In genomic region chr19:45569619-45570421, GRCh38 we compare ENCODE assay signal across 8 cellular contexts. TPM values are rescaled to one million over a fixed set of nuclear protein-coding genes. Genes with fewer than 3 reads are reported as not detected.
DNase-seq lines count a peak whose midpoint lies in the region; ATAC-seq lines count a peak whose summit lies in the region.

No MANE protein-coding gene starts in this region.

- no peak overlapping the region for H3K4me3 Mint-ChIP-seq in T-helper 1 cell treated with Interleukin-12 subunit alpha and Interleukin-12 subunit beta and Interleukin-4 antibody, amounts not matched to agents 30 μg/mL and 1 μg/mL, for 36 hours

- DNase-seq in ACHN (peak; percentile 46), H7 (peak; percentile 69), astrocyte of the hippocampus (ENCODE audit: low read depth, low spot score) (peak; percentile 72), iris pigment epithelial cell (ENCODE audit: low read depth) (peak; percentile 43)
- peak; percentile 19 for DNase-seq in stimulated activated CD4-positive, alpha-beta T cell treated with anti-CD3 and anti-CD28 coated beads, Interleukin-2, amount 100 ng/mL, for 4 hours (ENCODE audit: low read depth)

- in situ Hi-C loops in ACHN (cut with HindIII; ENCODE audit: low pct_ligation_motif_present, low pct_unique_long_range_greater_than_20kb, low sequenced_read_pairs): no loop called here

- no peaks in the 10 kb centered on the region for H3K36me3 Mint-ChIP-seq in T-helper 1 cell treated with Interleukin-12 subunit alpha and Interleukin-12 subunit beta and Interleukin-4 antibody, amounts not matched to agents 30 μg/mL and 1 μg/mL, for 36 hours (ENCODE audit: low read depth)

- no peaks in the 10 kb centered on the region for H3K36me3 ChIP-seq in H7 (replicated peaks; ENCODE audit: control insufficient read depth, insufficient read depth, low read length)

- H3K4me3 ChIP-seq in H7 (ENCODE audit: insufficient read depth, low read depth, low read length): no peak overlapping the region

- H3K27me3 Mint-ChIP-seq in T-helper 1 cell treated with Interleukin-12 subunit alpha and Interleukin-12 subunit beta and Interleukin-4 antibody, amounts not matched to agents 30 μg/mL and 1 μg/mL, for 36 hours (ENCODE audit: low read depth): no peaks in the 10 kb centered on the region

- H3K27me3 ChIP-seq in H7 (ENCODE audit: control insufficient read depth, insufficient read depth, low read length): no peaks in the 10 kb centered on the region

- peak overlapping the region; percentile 65 for H3K27ac Mint-ChIP-seq in T-helper 1 cell treated with Interleukin-12 subunit alpha and Interleukin-12 subunit beta and Interleukin-4 antibody, amounts not matched to agents 30 μg/mL and 1 μg/mL, for 36 hours

- ATAC-seq in HG02571 (IDR thresholded peaks at IDR 0.05; ENCODE audit: unreplicated experiment): no peak
- ATAC-seq in GM18873 (IDR thresholded peaks at IDR 0.05; ENCODE audit: low FRiP score, unreplicated experiment): no peak

- no peaks in the 10 kb centered on the region for H3K9me3 Mint-ChIP-seq in T-helper 1 cell treated with Interleukin-12 subunit alpha and Interleukin-12 subunit beta and Interleukin-4 antibody, amounts not matched to agents 30 μg/mL and 1 μg/mL, for 36 hours

- peaks cover 6% of the 10 kb centered on the region for H3K4me1 Mint-ChIP-seq in T-helper 1 cell treated with Interleukin-12 subunit alpha and Interleukin-12 subunit beta and Interleukin-4 antibody, amounts not matched to agents 30 μg/mL and 1 μg/mL, for 36 hours (ENCODE audit: low read depth)

RNA-seq across cellular contexts. Expression of gene OPA3, which starts 14.8 kb away (rescaled TPM):
- 12.6 and 14.2 TPM in 2 replicates for total RNA-seq in H7 (2014; rRNA removed; shearing (Covaris generic))

RNA-seq across cellular contexts. Expression of gene GPR4, which starts 32.2 kb away (rescaled TPM):
- total RNA-seq in H7 (2014; rRNA removed; shearing (Covaris generic)): 0.07 and 0.41 TPM in 2 replicates

Comparison
In these comparisons a context has a peak if more than half of its experiments do, and no peak if none do; other contexts are left out.
1. DNase-seq: peak in every context shown above with its lines; median percentile 72 in astrocyte of the hippocampus; 69 in H7; 46 in ACHN; 43 in iris pigment epithelial cell; 19 in stimulated activated CD4-positive, alpha-beta T cell treated with anti-CD3 and anti-CD28 coated beads, Interleukin-2, amount 100 ng/mL, for 4 hours.